31 cellular contexts compared by ENCODE assay signal in the genomic region with DNA sequence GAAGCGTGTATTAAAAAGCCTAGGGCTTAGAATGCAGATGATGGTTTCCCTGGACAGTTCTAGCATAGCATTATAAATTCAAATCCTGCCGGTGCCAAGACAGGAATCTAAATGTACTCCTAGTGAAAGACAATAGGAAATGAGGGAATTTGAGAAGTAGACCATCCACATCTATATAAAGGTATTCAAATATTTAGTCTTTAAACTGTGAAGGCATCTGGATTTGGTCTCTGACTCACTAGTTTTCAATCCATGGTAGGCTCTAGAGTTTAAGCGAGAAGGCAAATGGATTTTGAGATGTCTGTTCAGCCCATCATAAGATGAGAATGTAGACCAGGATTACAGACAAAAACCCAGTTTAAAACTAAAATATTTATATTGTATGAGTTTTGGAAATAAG.
"Had no signal": no experiment of that assay in that cellular context is flagged by ENCODE, and none has a peak within 500 bp of the region (broad histone marks: within the 10 kb centered on the region; RNA-seq: fewer than 3 reads in every experiment).

No MANE protein-coding gene starts in this region.

- H3K4me1 ChIP-seq: esophagus muscularis mucosa had no signal

- H3K27me3 Mint-ChIP-seq: activated CD4-positive, alpha-beta T cell treated with anti-CD3 and anti-CD28 coated beads for 36 hours; activated CD4-positive, alpha-beta T cell treated with anti-CD3 and anti-CD28 coated beads, Interleukin-2, amount 10 ng/mL, durations not matched to agents 7 days and 5 days; activated CD8-positive, alpha-beta T cell treated with anti-CD3 and anti-CD28 coated beads for 36 hours; activated naive CD8-positive, alpha-beta T cell treated with anti-CD3 and anti-CD28 coated beads for 36 hours; activated naive CD8-positive, alpha-beta T cell treated with anti-CD3 and anti-CD28 coated beads, Interleukin-2, amount 50 U/mL, for 24 hours; effector memory CD8-positive, alpha-beta T cell had no signal

- H3K4me3 ChIP-seq: esophagus muscularis mucosa had no signal

- ATAC-seq: activated CD4-positive, alpha-beta T cell treated with anti-CD3 and anti-CD28 coated beads for 36 hours; activated CD8-positive, alpha-beta T cell treated with anti-CD3 and anti-CD28 coated beads for 36 hours; activated naive CD8-positive, alpha-beta T cell treated with anti-CD3 and anti-CD28 coated beads, Interleukin-2, amount 50 U/mL, for 24 hours; effector memory CD8-positive, alpha-beta T cell had no signal

- H3K36me3 Mint-ChIP-seq: activated naive CD4-positive, alpha-beta T cell treated with anti-CD3 and anti-CD28 coated beads, Interleukin-2, amount 50 U/mL, for 24 hours; activated naive CD8-positive, alpha-beta T cell treated with anti-CD3 and anti-CD28 coated beads for 36 hours had no signal

- H3K27me3 ChIP-seq: brain microvascular endothelial cell, esophagus muscularis mucosa had no signal

- DNase-seq: activated CD4-positive, alpha-beta T cell treated with anti-CD3 and anti-CD28 coated beads for 36 hours; activated CD4-positive, alpha-beta T cell treated with anti-CD3 and anti-CD28 coated beads, Interleukin-2, amount 10 ng/mL, durations not matched to agents 7 days and 5 days; activated CD4-positive, alpha-beta T cell treated with anti-CD3 and anti-CD28 coated beads, Interleukin-2, amount 50 U/mL, for 48 hours; activated CD4-positive, CD25-positive, alpha-beta regulatory T cell; activated CD4-positive, CD25-positive, alpha-beta regulatory T cell treated with anti-CD3 and anti-CD28 coated beads, Interleukin-2, amount 50 U/mL, for 72 hours; activated CD8-positive, alpha-beta memory T cell treated with anti-CD3 and anti-CD28 coated beads for 24 hours; activated CD8-positive, alpha-beta memory T cell treated with anti-CD3 and anti-CD28 coated beads, Interleukin-2, amount 50 U/mL, for 4 hours; activated CD8-positive, alpha-beta T cell treated with anti-CD3 and anti-CD28 coated beads for 36 hours; activated effector memory CD4-positive, alpha-beta T cell treated with anti-CD3 and anti-CD28 coated beads, Interleukin-2, amount 50 U/mL, for 16 hours; activated naive CD4-positive, alpha-beta T cell treated with anti-CD3 and anti-CD28 coated beads for 36 hours; activated naive CD8-positive, alpha-beta T cell treated with anti-CD3 and anti-CD28 coated beads for 36 hours; activated naive CD8-positive, alpha-beta T cell treated with anti-CD3 and anti-CD28 coated beads, Interleukin-2, amount 50 U/mL, for 24 hours; activated T-cell treated with anti-CD3 and anti-CD28 coated beads, Interleukin-2, amount 50 U/mL, for 1 hour; activated T-cell treated with anti-CD3 and anti-CD28 coated beads, Interleukin-2, amount 50 U/mL, for 48 hours; anterior cingulate cortex; brain microvascular endothelial cell; cortex of kidney; dermis blood vessel endothelial cell; effector CD4-positive, alpha-beta T cell; effector memory CD8-positive, alpha-beta T cell; erythroblast; foreskin melanocyte; head of caudate nucleus; hippocampal formation; T-helper 2 cell had no signal

- H3K36me3 ChIP-seq: brain microvascular endothelial cell, esophagus muscularis mucosa had no signal

- H3K27ac Mint-ChIP-seq: activated CD4-positive, alpha-beta T cell treated with anti-CD3 and anti-CD28 coated beads for 36 hours; activated CD4-positive, alpha-beta T cell treated with anti-CD3 and anti-CD28 coated beads, Interleukin-2, amount 10 ng/mL, durations not matched to agents 7 days and 5 days; activated CD8-positive, alpha-beta T cell treated with anti-CD3 and anti-CD28 coated beads for 36 hours; activated naive CD4-positive, alpha-beta T cell treated with anti-CD3 and anti-CD28 coated beads for 36 hours; activated naive CD4-positive, alpha-beta T cell treated with anti-CD3 and anti-CD28 coated beads, Interleukin-2, amount 50 U/mL, for 24 hours; activated naive CD8-positive, alpha-beta T cell treated with anti-CD3 and anti-CD28 coated beads for 36 hours; activated naive CD8-positive, alpha-beta T cell treated with anti-CD3 and anti-CD28 coated beads, Interleukin-2, amount 50 U/mL, for 24 hours; activated T-helper 1 cell treated with anti-CD3 and anti-CD28 coated beads, Interleukin-12 subunit alpha, Interleukin-12 subunit beta, Interleukin-2, Interleukin-4 antibody, amounts not matched to agents 30 ng/mL and 10 ng/mL and 1 ng/mL, durations not matched to agents 14 hours and 24 hours and 36 hours; activated T-helper 2 cell treated with anti-CD3 and anti-CD28 coated beads, Interferon-gamma antibody, Interleukin-2, Interleukin-4, amounts not matched to agents 10 μg/mL and 5 μg/mL and 100 μg/mL, durations not matched to agents 14 hours and 24 hours and 36 hours; effector memory CD8-positive, alpha-beta T cell had no signal

- H3K4me1 Mint-ChIP-seq: activated CD4-positive, alpha-beta T cell treated with anti-CD3 and anti-CD28 coated beads for 36 hours; activated CD4-positive, alpha-beta T cell treated with anti-CD3 and anti-CD28 coated beads, Interleukin-2, amount 10 ng/mL, durations not matched to agents 7 days and 5 days; activated naive CD4-positive, alpha-beta T cell treated with anti-CD3 and anti-CD28 coated beads, Interleukin-2, amount 50 U/mL, for 24 hours; activated naive CD8-positive, alpha-beta T cell treated with anti-CD3 and anti-CD28 coated beads for 36 hours; activated naive CD8-positive, alpha-beta T cell treated with anti-CD3 and anti-CD28 coated beads, Interleukin-2, amount 50 U/mL, for 24 hours had no signal

- FAIRE-seq: bronchial epithelial cell, colon had no signal

- H3K4me3 Mint-ChIP-seq: activated CD4-positive, alpha-beta T cell treated with anti-CD3 and anti-CD28 coated beads for 36 hours; activated CD4-positive, alpha-beta T cell treated with anti-CD3 and anti-CD28 coated beads, Interleukin-2, amount 10 ng/mL, durations not matched to agents 7 days and 5 days; activated CD8-positive, alpha-beta T cell treated with anti-CD3 and anti-CD28 coated beads for 36 hours; activated naive CD4-positive, alpha-beta T cell treated with anti-CD3 and anti-CD28 coated beads for 36 hours; activated naive CD4-positive, alpha-beta T cell treated with anti-CD3 and anti-CD28 coated beads, Interleukin-2, amount 50 U/mL, for 24 hours; activated naive CD8-positive, alpha-beta T cell treated with anti-CD3 and anti-CD28 coated beads for 36 hours; activated naive CD8-positive, alpha-beta T cell treated with anti-CD3 and anti-CD28 coated beads, Interleukin-2, amount 50 U/mL, for 24 hours; activated T-helper 1 cell treated with anti-CD3 and anti-CD28 coated beads, Interleukin-12 subunit alpha, Interleukin-12 subunit beta, Interleukin-2, Interleukin-4 antibody, amounts not matched to agents 30 ng/mL and 10 ng/mL and 1 ng/mL, durations not matched to agents 14 hours and 24 hours and 36 hours; effector memory CD8-positive, alpha-beta T cell had no signal

- H3K27ac ChIP-seq: brain microvascular endothelial cell, esophagus muscularis mucosa had no signal

- H3K9me3 Mint-ChIP-seq: activated T-helper 1 cell treated with anti-CD3 and anti-CD28 coated beads, Interleukin-12 subunit alpha, Interleukin-12 subunit beta, Interleukin-2, Interleukin-4 antibody, amounts not matched to agents 30 ng/mL and 10 ng/mL and 1 ng/mL, durations not matched to agents 14 hours and 24 hours and 36 hours; activated T-helper 2 cell treated with anti-CD3 and anti-CD28 coated beads, Interferon-gamma antibody, Interleukin-2, Interleukin-4, amounts not matched to agents 10 μg/mL and 5 μg/mL and 100 μg/mL, durations not matched to agents 14 hours and 24 hours and 36 hours had no signal
